In the genomic region with DNA sequence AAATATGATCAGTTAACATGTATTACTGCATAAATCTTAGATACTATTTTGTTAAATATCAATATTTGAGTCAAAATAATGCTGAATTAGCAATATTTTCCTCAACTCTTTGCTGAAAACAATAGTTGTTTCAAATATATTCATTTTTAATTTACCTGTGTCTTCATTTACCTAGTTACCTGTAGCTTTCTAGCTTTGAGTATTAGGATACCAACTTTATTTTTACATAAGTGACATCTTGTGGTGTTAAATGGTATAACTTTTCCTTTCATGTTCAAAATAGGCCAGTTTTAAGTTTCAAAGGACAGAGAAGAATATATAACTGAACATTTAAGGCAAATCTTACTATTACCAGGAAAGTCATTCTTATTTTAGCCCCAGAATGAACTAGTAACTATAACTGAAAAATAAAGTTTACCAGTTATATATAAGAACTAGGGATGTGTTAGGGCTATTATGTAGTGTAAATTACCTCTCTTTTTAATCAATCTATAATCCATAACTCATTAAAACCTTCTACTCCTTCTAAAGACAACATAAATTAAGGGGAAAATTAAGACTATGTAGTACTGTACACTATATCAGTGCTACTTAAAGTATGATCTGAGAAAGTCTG, we compare ENCODE assay signal across 2 cellular contexts.
TF ChIP-seq lines count a peak whose summit lies in the region.

No MANE protein-coding gene starts in this region.

TF ChIP-seq in Ishikawa, 13 proteins besides CTCF, POLR2A, EP300 and RAD21 (continued from another document):
- TF ChIP-seq, protein P1, sequence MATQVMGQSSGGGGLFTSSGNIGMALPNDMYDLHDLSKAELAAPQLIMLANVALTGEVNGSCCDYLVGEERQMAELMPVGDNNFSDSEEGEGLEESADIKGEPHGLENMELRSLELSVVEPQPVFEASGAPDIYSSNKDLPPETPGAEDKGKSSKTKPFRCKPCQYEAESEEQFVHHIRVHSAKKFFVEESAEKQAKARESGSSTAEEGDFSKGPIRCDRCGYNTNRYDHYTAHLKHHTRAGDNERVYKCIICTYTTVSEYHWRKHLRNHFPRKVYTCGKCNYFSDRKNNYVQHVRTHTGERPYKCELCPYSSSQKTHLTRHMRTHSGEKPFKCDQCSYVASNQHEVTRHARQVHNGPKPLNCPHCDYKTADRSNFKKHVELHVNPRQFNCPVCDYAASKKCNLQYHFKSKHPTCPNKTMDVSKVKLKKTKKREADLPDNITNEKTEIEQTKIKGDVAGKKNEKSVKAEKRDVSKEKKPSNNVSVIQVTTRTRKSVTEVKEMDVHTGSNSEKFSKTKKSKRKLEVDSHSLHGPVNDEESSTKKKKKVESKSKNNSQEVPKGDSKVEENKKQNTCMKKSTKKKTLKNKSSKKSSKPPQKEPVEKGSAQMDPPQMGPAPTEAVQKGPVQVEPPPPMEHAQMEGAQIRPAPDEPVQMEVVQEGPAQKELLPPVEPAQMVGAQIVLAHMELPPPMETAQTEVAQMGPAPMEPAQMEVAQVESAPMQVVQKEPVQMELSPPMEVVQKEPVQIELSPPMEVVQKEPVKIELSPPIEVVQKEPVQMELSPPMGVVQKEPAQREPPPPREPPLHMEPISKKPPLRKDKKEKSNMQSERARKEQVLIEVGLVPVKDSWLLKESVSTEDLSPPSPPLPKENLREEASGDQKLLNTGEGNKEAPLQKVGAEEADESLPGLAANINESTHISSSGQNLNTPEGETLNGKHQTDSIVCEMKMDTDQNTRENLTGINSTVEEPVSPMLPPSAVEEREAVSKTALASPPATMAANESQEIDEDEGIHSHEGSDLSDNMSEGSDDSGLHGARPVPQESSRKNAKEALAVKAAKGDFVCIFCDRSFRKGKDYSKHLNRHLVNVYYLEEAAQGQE (IDR thresholded peaks at IDR 0.05; ENCODE audit: low read depth) = no peak
- TF ChIP-seq TEAD4 (IDR thresholded peaks at IDR 0.05) = no peak
- TF ChIP-seq ZBTB7A (IDR thresholded peaks at IDR 0.05; ENCODE audit: low read depth) = no peak
- no peak for TF ChIP-seq CEBPB (IDR thresholded peaks at IDR 0.05)
- no peak for TF ChIP-seq TAF1 (IDR thresholded peaks at IDR 0.05; ENCODE audit: low read depth)
- TF ChIP-seq, protein P2, sequence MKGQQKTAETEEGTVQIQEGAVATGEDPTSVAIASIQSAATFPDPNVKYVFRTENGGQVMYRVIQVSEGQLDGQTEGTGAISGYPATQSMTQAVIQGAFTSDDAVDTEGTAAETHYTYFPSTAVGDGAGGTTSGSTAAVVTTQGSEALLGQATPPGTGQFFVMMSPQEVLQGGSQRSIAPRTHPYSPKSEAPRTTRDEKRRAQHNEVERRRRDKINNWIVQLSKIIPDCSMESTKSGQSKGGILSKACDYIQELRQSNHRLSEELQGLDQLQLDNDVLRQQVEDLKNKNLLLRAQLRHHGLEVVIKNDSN (IDR thresholded peaks at IDR 0.05) = no peak
- no peak for TF ChIP-seq EGR1 (IDR thresholded peaks at IDR 0.05)
TF ChIP-seq in Ishikawa: peak in this region for 0.

TF ChIP-seq in K562, 482 proteins besides CTCF, POLR2A, EP300 and RAD21 (continued from another document):
- TF ChIP-seq, protein P3, sequence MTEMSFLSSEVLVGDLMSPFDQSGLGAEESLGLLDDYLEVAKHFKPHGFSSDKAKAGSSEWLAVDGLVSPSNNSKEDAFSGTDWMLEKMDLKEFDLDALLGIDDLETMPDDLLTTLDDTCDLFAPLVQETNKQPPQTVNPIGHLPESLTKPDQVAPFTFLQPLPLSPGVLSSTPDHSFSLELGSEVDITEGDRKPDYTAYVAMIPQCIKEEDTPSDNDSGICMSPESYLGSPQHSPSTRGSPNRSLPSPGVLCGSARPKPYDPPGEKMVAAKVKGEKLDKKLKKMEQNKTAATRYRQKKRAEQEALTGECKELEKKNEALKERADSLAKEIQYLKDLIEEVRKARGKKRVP (CRISPR knock-in tag; IDR thresholded peaks at IDR 0.05) = no peak
- TF ChIP-seq NCOA2 (IDR thresholded peaks at IDR 0.05; ENCODE audit: partially characterized antibody in 2 of 2) (no peak), ERF (CRISPR knock-in tag; IDR thresholded peaks at IDR 0.05) (no peak), CAMTA2 (CRISPR knock-in tag; conservative IDR thresholded peaks at IDR 0.05) (no peak), MAFF (IDR thresholded peaks at IDR 0.05; ENCODE audit: low read length) (peak; percentile 95), ELF2 (CRISPR knock-in tag; IDR thresholded peaks at IDR 0.05) (no peak), BHLHE40 (IDR thresholded peaks at IDR 0.05; ENCODE audit: low read length) (no peak), C11orf30 (IDR thresholded peaks at IDR 0.05; ENCODE audit: low read depth) (peak; percentile 95), MBD2 (IDR thresholded peaks at IDR 0.05; ENCODE audit: borderline replicate concordance, low read depth) (no peak), ZNF780A (CRISPR knock-in tag; IDR thresholded peaks at IDR 0.05) (no peak), MAFG (tag; conservative IDR thresholded peaks at IDR 0.05) (peak; percentile 94), MYC (IDR thresholded peaks at IDR 0.05; ENCODE audit: low read depth, low read length) (no peak), MYC (CRISPR knock-in tag; IDR thresholded peaks at IDR 0.05; ENCODE audit: borderline replicate concordance, low read depth) (no peak), MAFK (IDR thresholded peaks at IDR 0.05; ENCODE audit: low read length) (peak; percentile 96), PRMT5 (CRISPR knock-in tag; IDR thresholded peaks at IDR 0.05) (no peak), MYNN (IDR thresholded peaks at IDR 0.05) (no peak), MYNN (CRISPR knock-in tag; IDR thresholded peaks at IDR 0.05) (no peak), NFIC (IDR thresholded peaks at IDR 0.05) (no peak), LEF1 (IDR thresholded peaks at IDR 0.05) (peak; percentile 39; the same call in 1 of the 2 replicates), ZNF274 (IDR thresholded peaks at IDR 0.05; ENCODE audit: borderline replicate concordance, low read depth, low read length) (no peak), ZNF316 (IDR thresholded peaks at IDR 0.05) (peak; percentile 98)
- TF ChIP-seq, protein P4, sequence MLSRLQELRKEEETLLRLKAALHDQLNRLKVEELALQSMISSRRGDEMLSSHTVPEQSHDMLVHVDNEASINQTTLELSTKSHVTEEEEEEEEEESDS (CRISPR knock-in tag; IDR thresholded peaks at IDR 0.05) = no peak
- TF ChIP-seq, protein P5, sequence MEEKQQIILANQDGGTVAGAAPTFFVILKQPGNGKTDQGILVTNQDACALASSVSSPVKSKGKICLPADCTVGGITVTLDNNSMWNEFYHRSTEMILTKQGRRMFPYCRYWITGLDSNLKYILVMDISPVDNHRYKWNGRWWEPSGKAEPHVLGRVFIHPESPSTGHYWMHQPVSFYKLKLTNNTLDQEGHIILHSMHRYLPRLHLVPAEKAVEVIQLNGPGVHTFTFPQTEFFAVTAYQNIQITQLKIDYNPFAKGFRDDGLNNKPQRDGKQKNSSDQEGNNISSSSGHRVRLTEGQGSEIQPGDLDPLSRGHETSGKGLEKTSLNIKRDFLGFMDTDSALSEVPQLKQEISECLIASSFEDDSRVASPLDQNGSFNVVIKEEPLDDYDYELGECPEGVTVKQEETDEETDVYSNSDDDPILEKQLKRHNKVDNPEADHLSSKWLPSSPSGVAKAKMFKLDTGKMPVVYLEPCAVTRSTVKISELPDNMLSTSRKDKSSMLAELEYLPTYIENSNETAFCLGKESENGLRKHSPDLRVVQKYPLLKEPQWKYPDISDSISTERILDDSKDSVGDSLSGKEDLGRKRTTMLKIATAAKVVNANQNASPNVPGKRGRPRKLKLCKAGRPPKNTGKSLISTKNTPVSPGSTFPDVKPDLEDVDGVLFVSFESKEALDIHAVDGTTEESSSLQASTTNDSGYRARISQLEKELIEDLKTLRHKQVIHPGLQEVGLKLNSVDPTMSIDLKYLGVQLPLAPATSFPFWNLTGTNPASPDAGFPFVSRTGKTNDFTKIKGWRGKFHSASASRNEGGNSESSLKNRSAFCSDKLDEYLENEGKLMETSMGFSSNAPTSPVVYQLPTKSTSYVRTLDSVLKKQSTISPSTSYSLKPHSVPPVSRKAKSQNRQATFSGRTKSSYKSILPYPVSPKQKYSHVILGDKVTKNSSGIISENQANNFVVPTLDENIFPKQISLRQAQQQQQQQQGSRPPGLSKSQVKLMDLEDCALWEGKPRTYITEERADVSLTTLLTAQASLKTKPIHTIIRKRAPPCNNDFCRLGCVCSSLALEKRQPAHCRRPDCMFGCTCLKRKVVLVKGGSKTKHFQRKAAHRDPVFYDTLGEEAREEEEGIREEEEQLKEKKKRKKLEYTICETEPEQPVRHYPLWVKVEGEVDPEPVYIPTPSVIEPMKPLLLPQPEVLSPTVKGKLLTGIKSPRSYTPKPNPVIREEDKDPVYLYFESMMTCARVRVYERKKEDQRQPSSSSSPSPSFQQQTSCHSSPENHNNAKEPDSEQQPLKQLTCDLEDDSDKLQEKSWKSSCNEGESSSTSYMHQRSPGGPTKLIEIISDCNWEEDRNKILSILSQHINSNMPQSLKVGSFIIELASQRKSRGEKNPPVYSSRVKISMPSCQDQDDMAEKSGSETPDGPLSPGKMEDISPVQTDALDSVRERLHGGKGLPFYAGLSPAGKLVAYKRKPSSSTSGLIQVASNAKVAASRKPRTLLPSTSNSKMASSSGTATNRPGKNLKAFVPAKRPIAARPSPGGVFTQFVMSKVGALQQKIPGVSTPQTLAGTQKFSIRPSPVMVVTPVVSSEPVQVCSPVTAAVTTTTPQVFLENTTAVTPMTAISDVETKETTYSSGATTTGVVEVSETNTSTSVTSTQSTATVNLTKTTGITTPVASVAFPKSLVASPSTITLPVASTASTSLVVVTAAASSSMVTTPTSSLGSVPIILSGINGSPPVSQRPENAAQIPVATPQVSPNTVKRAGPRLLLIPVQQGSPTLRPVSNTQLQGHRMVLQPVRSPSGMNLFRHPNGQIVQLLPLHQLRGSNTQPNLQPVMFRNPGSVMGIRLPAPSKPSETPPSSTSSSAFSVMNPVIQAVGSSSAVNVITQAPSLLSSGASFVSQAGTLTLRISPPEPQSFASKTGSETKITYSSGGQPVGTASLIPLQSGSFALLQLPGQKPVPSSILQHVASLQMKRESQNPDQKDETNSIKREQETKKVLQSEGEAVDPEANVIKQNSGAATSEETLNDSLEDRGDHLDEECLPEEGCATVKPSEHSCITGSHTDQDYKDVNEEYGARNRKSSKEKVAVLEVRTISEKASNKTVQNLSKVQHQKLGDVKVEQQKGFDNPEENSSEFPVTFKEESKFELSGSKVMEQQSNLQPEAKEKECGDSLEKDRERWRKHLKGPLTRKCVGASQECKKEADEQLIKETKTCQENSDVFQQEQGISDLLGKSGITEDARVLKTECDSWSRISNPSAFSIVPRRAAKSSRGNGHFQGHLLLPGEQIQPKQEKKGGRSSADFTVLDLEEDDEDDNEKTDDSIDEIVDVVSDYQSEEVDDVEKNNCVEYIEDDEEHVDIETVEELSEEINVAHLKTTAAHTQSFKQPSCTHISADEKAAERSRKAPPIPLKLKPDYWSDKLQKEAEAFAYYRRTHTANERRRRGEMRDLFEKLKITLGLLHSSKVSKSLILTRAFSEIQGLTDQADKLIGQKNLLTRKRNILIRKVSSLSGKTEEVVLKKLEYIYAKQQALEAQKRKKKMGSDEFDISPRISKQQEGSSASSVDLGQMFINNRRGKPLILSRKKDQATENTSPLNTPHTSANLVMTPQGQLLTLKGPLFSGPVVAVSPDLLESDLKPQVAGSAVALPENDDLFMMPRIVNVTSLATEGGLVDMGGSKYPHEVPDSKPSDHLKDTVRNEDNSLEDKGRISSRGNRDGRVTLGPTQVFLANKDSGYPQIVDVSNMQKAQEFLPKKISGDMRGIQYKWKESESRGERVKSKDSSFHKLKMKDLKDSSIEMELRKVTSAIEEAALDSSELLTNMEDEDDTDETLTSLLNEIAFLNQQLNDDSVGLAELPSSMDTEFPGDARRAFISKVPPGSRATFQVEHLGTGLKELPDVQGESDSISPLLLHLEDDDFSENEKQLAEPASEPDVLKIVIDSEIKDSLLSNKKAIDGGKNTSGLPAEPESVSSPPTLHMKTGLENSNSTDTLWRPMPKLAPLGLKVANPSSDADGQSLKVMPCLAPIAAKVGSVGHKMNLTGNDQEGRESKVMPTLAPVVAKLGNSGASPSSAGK (IDR thresholded peaks at IDR 0.05) = no peak
- TF ChIP-seq, protein P6, sequence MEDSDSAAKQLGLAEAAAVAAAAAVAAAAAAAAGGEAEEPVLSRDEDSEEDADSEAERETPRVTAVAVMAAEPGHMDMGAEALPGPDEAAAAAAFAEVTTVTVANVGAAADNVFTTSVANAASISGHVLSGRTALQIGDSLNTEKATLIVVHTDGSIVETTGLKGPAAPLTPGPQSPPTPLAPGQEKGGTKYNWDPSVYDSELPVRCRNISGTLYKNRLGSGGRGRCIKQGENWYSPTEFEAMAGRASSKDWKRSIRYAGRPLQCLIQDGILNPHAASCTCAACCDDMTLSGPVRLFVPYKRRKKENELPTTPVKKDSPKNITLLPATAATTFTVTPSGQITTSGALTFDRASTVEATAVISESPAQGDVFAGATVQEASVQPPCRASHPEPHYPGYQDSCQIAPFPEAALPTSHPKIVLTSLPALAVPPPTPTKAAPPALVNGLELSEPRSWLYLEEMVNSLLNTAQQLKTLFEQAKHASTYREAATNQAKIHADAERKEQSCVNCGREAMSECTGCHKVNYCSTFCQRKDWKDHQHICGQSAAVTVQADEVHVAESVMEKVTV (CRISPR knock-in tag; IDR thresholded peaks at IDR 0.05) = 0 out of 2 replicates have a peak, but pooled peaks have one; percentile 4
- TF ChIP-seq, protein P7, sequence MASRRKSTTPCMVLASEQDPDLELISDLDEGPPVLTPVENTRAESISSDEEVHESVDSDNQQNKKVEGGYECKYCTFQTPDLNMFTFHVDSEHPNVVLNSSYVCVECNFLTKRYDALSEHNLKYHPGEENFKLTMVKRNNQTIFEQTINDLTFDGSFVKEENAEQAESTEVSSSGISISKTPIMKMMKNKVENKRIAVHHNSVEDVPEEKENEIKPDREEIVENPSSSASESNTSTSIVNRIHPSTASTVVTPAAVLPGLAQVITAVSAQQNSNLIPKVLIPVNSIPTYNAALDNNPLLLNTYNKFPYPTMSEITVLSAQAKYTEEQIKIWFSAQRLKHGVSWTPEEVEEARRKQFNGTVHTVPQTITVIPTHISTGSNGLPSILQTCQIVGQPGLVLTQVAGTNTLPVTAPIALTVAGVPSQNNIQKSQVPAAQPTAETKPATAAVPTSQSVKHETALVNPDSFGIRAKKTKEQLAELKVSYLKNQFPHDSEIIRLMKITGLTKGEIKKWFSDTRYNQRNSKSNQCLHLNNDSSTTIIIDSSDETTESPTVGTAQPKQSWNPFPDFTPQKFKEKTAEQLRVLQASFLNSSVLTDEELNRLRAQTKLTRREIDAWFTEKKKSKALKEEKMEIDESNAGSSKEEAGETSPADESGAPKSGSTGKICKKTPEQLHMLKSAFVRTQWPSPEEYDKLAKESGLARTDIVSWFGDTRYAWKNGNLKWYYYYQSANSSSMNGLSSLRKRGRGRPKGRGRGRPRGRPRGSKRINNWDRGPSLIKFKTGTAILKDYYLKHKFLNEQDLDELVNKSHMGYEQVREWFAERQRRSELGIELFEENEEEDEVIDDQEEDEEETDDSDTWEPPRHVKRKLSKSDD (conservative IDR thresholded peaks at IDR 0.05; ENCODE audit: low read length) = no peak
- TF ChIP-seq, protein P8, sequence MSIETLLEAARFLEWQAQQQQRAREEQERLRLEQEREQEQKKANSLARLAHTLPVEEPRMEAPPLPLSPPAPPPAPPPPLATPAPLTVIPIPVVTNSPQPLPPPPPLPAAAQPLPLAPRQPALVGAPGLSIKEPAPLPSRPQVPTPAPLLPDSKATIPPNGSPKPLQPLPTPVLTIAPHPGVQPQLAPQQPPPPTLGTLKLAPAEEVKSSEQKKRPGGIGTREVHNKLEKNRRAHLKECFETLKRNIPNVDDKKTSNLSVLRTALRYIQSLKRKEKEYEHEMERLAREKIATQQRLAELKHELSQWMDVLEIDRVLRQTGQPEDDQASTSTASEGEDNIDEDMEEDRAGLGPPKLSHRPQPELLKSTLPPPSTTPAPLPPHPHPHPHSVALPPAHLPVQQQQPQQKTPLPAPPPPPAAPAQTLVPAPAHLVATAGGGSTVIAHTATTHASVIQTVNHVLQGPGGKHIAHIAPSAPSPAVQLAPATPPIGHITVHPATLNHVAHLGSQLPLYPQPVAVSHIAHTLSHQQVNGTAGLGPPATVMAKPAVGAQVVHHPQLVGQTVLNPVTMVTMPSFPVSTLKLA (conservative IDR thresholded peaks at IDR 0.05) = no peak
